In genomic region chr1:189805735-189806134, GRCh38 we compare ENCODE assay signal across 21 cellular contexts.
"Had no signal": no experiment of that assay in that cellular context is flagged by ENCODE, and none has a peak within 500 bp of the region (broad histone marks: within the 10 kb centered on the region; RNA-seq: fewer than 3 reads in every experiment).

No MANE protein-coding gene starts in this region.

- H3K4me3 ChIP-seq: adrenal gland, ascending aorta, lung, sigmoid colon, testis, uterus had no signal

- H3K4me1 ChIP-seq: adrenal gland, ascending aorta, foreskin keratinocyte, sigmoid colon, testis, uterus had no signal

- FAIRE-seq: endometrium, kidney had no signal

- DNase-seq: activated naive CD4-positive, alpha-beta T cell; activated T-cell treated with anti-CD3 and anti-CD28 coated beads, Interleukin-2, amount 50 U/mL, for 24 hours; adrenal gland; brain microvascular endothelial cell; caudate nucleus; effector CD4-positive, alpha-beta T cell; erythroblast; foreskin keratinocyte; kidney; naive thymus-derived CD8-positive, alpha-beta T cell; sigmoid colon; stimulated activated CD4-positive, alpha-beta T cell treated with anti-CD3 and anti-CD28 coated beads, Interleukin-2, amount 100 ng/mL, for 48 hours; stimulated activated CD8-positive, alpha-beta memory T cell treated with anti-CD3 and anti-CD28 coated beads, Interleukin-4, amount 100 ng/mL, for 48 hours; stimulated activated naive B cell treated with anti-CD40 and anti-IgM and Interleukin-4, amounts not matched to agents 10 μg/mL and 1 μg/mL and 100 μg/mL, for 72 hours; testis; trophoblast cell; uterus had no signal

- H3K9me3 ChIP-seq: adrenal gland, ascending aorta, sigmoid colon, testis, uterus had no signal

- ATAC-seq: foreskin keratinocyte; naive thymus-derived CD8-positive, alpha-beta T cell; stimulated activated naive B cell treated with anti-CD40 and anti-IgM and Interleukin-4, amounts not matched to agents 10 μg/mL and 1 μg/mL and 100 μg/mL, for 72 hours; WTC11 had no signal

- H3K36me3 ChIP-seq: adrenal gland, ascending aorta, brain microvascular endothelial cell, sigmoid colon, uterus had no signal

- H3K27ac ChIP-seq: adrenal gland, ascending aorta, brain microvascular endothelial cell, foreskin keratinocyte, sigmoid colon, testis, uterus had no signal

- H3K27me3 ChIP-seq: adrenal gland, ascending aorta, brain microvascular endothelial cell, foreskin keratinocyte, sigmoid colon, testis, uterus had no signal
